ENCODE assay signal across 18 cellular contexts in genomic region chr17:75814021-75814395, GRCh38. TPM values are rescaled to one million over a fixed set of nuclear protein-coding genes. Genes with fewer than 3 reads are reported as not detected.
DNase-seq lines count a peak whose midpoint lies in the region; ATAC-seq and TF ChIP-seq lines count a peak whose summit lies in the region.
"Had no signal": no experiment of that assay in that cellular context is flagged by ENCODE, and none has a peak within 500 bp of the region (broad histone marks: within the 10 kb centered on the region; RNA-seq: fewer than 3 reads in every experiment).

No MANE protein-coding gene starts in this region.

- no peak for ATAC-seq in activated naive CD4-positive, alpha-beta T cell treated with anti-CD3 and anti-CD28 coated beads, Interleukin-2, amount 50 U/mL, for 72 hours
- ATAC-seq: GM23338, HCT116 had no signal

- no peaks in the 10 kb centered on the region for H4K20me1 ChIP-seq in OCI-LY7 (ENCODE audit: insufficient read depth, low read length)

- H3K9me3 ChIP-seq in OCI-LY7 (ENCODE audit: low read length), result no peaks in the 10 kb centered on the region
- H3K9me3 ChIP-seq: A549 had no signal

- H3K4me3 Mint-ChIP-seq in glutamatergic neuron (ENCODE audit: unreplicated experiment) (no peak overlapping the region), progenitor cell of endocrine pancreas (ENCODE audit: low read depth) (no peak overlapping the region)
- H3K4me3 Mint-ChIP-seq: CD4-positive, alpha-beta memory T cell; GM23338; HFFc6 had no signal

- no peaks in the 10 kb centered on the region for H3K9me2 ChIP-seq in OCI-LY7 (ENCODE audit: insufficient read depth, low read length)

- H3K4me2 ChIP-seq in OCI-LY7 (ENCODE audit: low read length), result no peak overlapping the region
- H3K4me2 ChIP-seq: A549, GM23338 had no signal

- peak overlapping the region; percentile 10 to 14 for H3K27ac Mint-ChIP-seq in activated naive CD4-positive, alpha-beta T cell treated with anti-CD3 and anti-CD28 coated beads, Interleukin-2, amount 50 U/mL, for 72 hours
- peak overlapping the region; percentile 17 for H3K27ac Mint-ChIP-seq in glutamatergic neuron (ENCODE audit: unreplicated experiment)
- H3K27ac Mint-ChIP-seq in progenitor cell of endocrine pancreas, result peak overlapping the region; percentile 52
- H3K27ac Mint-ChIP-seq: GM23338 had no signal

- intact Hi-C loops in OCI-LY7 (cut with micrococcal nuclease; ENCODE audit: unreplicated experiment), result no loop called here

- H2AFZ ChIP-seq in OCI-LY7 (ENCODE audit: low read length), result no peak overlapping the region
- H2AFZ ChIP-seq: GM23338 had no signal

- no peak for TF ChIP-seq CTCF in RWPE1 (conservative IDR thresholded peaks at IDR 0.05; ENCODE audit: low read depth)
- TF ChIP-seq CTCF in glutamatergic neuron (IDR thresholded peaks at IDR 0.05; ENCODE audit: partially characterized antibody, unreplicated experiment), result no peak
- no peak for TF ChIP-seq CTCF in progenitor cell of endocrine pancreas (IDR thresholded peaks at IDR 0.05; ENCODE audit: unreplicated experiment)
- TF ChIP-seq CTCF in OCI-LY7 (conservative IDR thresholded peaks at IDR 0.05; ENCODE audit: low read length), result no peak

- H3K27me3 Mint-ChIP-seq in glutamatergic neuron (ENCODE audit: unreplicated experiment), result peaks cover 6% of the 10 kb centered on the region
- H3K27me3 Mint-ChIP-seq in progenitor cell of endocrine pancreas, result no peaks in the 10 kb centered on the region
- H3K27me3 Mint-ChIP-seq: CD4-positive, alpha-beta memory T cell had no signal

- no peaks in the 10 kb centered on the region for H3K36me3 Mint-ChIP-seq in activated naive CD4-positive, alpha-beta T cell treated with anti-CD3 and anti-CD28 coated beads, Interleukin-2, amount 50 U/mL, for 72 hours
- H3K36me3 Mint-ChIP-seq in glutamatergic neuron (ENCODE audit: unreplicated experiment), result no peaks in the 10 kb centered on the region
- H3K36me3 Mint-ChIP-seq in progenitor cell of endocrine pancreas (ENCODE audit: insufficient read depth), result peaks cover 4% of the 10 kb centered on the region

- no peak for DNase-seq in activated naive CD4-positive, alpha-beta T cell treated with anti-CD3 and anti-CD28 coated beads, Interleukin-2, amount 50 U/mL, for 72 hours (ENCODE audit: low spot score in 2 of 2)
- no peak for DNase-seq in activated naive CD4-positive, alpha-beta T cell treated with Interleukin-2 at 50 U/mL for 16 hours
- no peak for DNase-seq in RWPE1 (ENCODE audit: low spot score)
- DNase-seq in glutamatergic neuron, result no peak
- DNase-seq in progenitor cell of endocrine pancreas (ENCODE audit: low spot score, unreplicated experiment), result no peak
- DNase-seq in OCI-M2 (lab: John Stamatoyannopoulos, UW; ENCODE audit: unreplicated experiment), result no peak
- DNase-seq in OCI-LY7 (ENCODE audit: low spot score), result no peak
- DNase-seq: AML-193; CD4-positive, alpha-beta memory T cell; DMS153; DMS79; GDM1; HFFc6 had no signal

- H3K9me3 Mint-ChIP-seq in activated naive CD4-positive, alpha-beta T cell treated with anti-CD3 and anti-CD28 coated beads, Interleukin-2, amount 50 U/mL, for 72 hours, result no peaks in the 10 kb centered on the region
- H3K9me3 Mint-ChIP-seq in glutamatergic neuron (ENCODE audit: unreplicated experiment) (peaks cover 2% of the 10 kb centered on the region), progenitor cell of endocrine pancreas (ENCODE audit: low read depth) (no peaks in the 10 kb centered on the region)
- H3K9me3 Mint-ChIP-seq: CD4-positive, alpha-beta memory T cell; GM23338; HFFc6 had no signal

- H3K4me3 ChIP-seq in OCI-LY7 (ENCODE audit: low read depth, low read length, poor library complexity, severe bottlenecking), result no peak overlapping the region
- H3K4me3 ChIP-seq: A549, GM23338 had no signal

- H3K79me2 ChIP-seq in OCI-LY7 (ENCODE audit: insufficient read depth, low read depth, low read length), result no peaks in the 10 kb centered on the region

- CTCF ChIA-PET in RWPE1 (lab: Yijun Ruan, JAX) (interaction anchor here (0.7 to 1.1 kb wide), 2 partner anchors 15 to 28 kb away, joined by 4 to 7 read pairs; no protein-coding TSS in a partner anchor), OCI-LY7 (lab: Charles Lee; ENCODE audit: unreplicated experiment) (no interaction called here)

- no TSS peak for BruUV-seq in OCI-LY7 (replicated peaks; lab: Mats Ljungman, UMichigan)

- peak overlapping the region; percentile 94 for H3K27ac ChIP-seq in RWPE1
- no peak overlapping the region for H3K27ac ChIP-seq in OCI-LY7 (ENCODE audit: low read depth, low read length, poor library complexity, severe bottlenecking)
- H3K27ac ChIP-seq: 22Rv1, C4-2B had no signal

- no peaks in the 10 kb centered on the region for H3K4me1 ChIP-seq in OCI-LY7 (ENCODE audit: insufficient read depth, low read length, poor library complexity, severe bottlenecking)

- POLR2A ChIA-PET in RWPE1 (lab: Yijun Ruan, JAX; ENCODE audit: low non-redundant PET) (no interaction called here), OCI-LY7 (lab: Charles Lee) (interaction anchor here (1.0 kb wide), 1 partner anchor 28 kb away, joined by 3 read pairs; no protein-coding TSS in a partner anchor)

- H3K4me1 Mint-ChIP-seq in glutamatergic neuron (ENCODE audit: low read depth, unreplicated experiment) (peaks cover 20% of the 10 kb centered on the region), progenitor cell of endocrine pancreas (ENCODE audit: low read depth) (no peaks in the 10 kb centered on the region)
- H3K4me1 Mint-ChIP-seq: CD4-positive, alpha-beta memory T cell; GM23338 had no signal

- peaks cover 90% of the 10 kb centered on the region for H3K36me3 ChIP-seq in OCI-LY7 (ENCODE audit: insufficient read depth, low read length)

RNA-seq across cellular contexts. Expression of gene UNK, which starts 29.4 kb away (rescaled TPM):
- 10 to 100 TPM; 15.3 to 29.3 TPM for total RNA-seq in activated naive CD4-positive, alpha-beta T cell treated with anti-CD3 and anti-CD28 coated beads, Interleukin-2, amount 50 U/mL, for 72 hours
- total RNA-seq in glutamatergic neuron (ENCODE audit: unreplicated experiment) (65.5 TPM), progenitor cell of endocrine pancreas (70.0 and 72.8 TPM in 2 replicates), OCI-LY7 (2022) (67.6 and 77.3 TPM in 2 replicates)
- 41.5 and 44.0 TPM in 2 replicates for total RNA-seq in OCI-LY7 (2014; rRNA removed; shearing (Covaris generic))

RNA-seq across cellular contexts. Expression of gene UNC13D, which starts 30.2 kb away (rescaled TPM):
- total RNA-seq in activated naive CD4-positive, alpha-beta T cell treated with anti-CD3 and anti-CD28 coated beads, Interleukin-2, amount 50 U/mL, for 72 hours, result 100 to 1,000 TPM; 128 to 143 TPM
- total RNA-seq in glutamatergic neuron (ENCODE audit: unreplicated experiment), result 2.4 TPM
- total RNA-seq in progenitor cell of endocrine pancreas, result 2.7 and 3.1 TPM in 2 replicates
- total RNA-seq in OCI-LY7 (2014; rRNA removed; shearing (Covaris generic)), result 7.1 and 8.0 TPM in 2 replicates
- total RNA-seq in OCI-LY7 (2022), result 12.2 and 17.8 TPM in 2 replicates

RNA-seq across cellular contexts. Expression of gene WBP2, which starts 41.1 kb away (rescaled TPM):
- 100 to 1,000 TPM in 1 of 2 donors, 10 to 100 TPM in 1; 78.2 to 144 TPM for total RNA-seq in activated naive CD4-positive, alpha-beta T cell treated with anti-CD3 and anti-CD28 coated beads, Interleukin-2, amount 50 U/mL, for 72 hours
- total RNA-seq in glutamatergic neuron (ENCODE audit: unreplicated experiment), result 111 TPM
- 47.9 and 57.7 TPM in 2 replicates for total RNA-seq in progenitor cell of endocrine pancreas
- 24.1 and 29.9 TPM in 2 replicates for total RNA-seq in OCI-LY7 (2014; rRNA removed; shearing (Covaris generic))
- 117 and 123 TPM in 2 replicates for total RNA-seq in OCI-LY7 (2022)

RNA-seq across cellular contexts. Expression of gene GALK1, which starts 49.0 kb away (rescaled TPM):
- total RNA-seq in activated naive CD4-positive, alpha-beta T cell treated with anti-CD3 and anti-CD28 coated beads, Interleukin-2, amount 50 U/mL, for 72 hours, result 10 to 100 TPM; 54.7 to 74.8 TPM
- total RNA-seq in glutamatergic neuron (ENCODE audit: unreplicated experiment) (18.2 TPM), progenitor cell of endocrine pancreas (11.2 and 12.7 TPM in 2 replicates), OCI-LY7 (2022) (74.8 and 76.5 TPM in 2 replicates)
- 88.2 and 99.4 TPM in 2 replicates for total RNA-seq in OCI-LY7 (2014; rRNA removed; shearing (Covaris generic))

Comparison
In these comparisons a context has a peak if more than half of its experiments do, and no peak if none do; other contexts are left out.
1. RNA of gene UNC13D, which starts 30.2 kb away (total RNA-seq): 128 to 143 TPM in activated naive CD4-positive, alpha-beta T cell treated with anti-CD3 and anti-CD28 coated beads, Interleukin-2, amount 50 U/mL, for 72 hours; 7.1 to 17.8 TPM in OCI-LY7, 2.7 to 3.1 TPM in progenitor cell of endocrine pancreas and 2.4 TPM in glutamatergic neuron (single experiment); every median in the first group is over 4 times any median in the second.
2. Peak in every context shown above with its lines, with median percentiles within 50 percentile points of each other: H3K27ac Mint-ChIP-seq.